In the genomic region with DNA sequence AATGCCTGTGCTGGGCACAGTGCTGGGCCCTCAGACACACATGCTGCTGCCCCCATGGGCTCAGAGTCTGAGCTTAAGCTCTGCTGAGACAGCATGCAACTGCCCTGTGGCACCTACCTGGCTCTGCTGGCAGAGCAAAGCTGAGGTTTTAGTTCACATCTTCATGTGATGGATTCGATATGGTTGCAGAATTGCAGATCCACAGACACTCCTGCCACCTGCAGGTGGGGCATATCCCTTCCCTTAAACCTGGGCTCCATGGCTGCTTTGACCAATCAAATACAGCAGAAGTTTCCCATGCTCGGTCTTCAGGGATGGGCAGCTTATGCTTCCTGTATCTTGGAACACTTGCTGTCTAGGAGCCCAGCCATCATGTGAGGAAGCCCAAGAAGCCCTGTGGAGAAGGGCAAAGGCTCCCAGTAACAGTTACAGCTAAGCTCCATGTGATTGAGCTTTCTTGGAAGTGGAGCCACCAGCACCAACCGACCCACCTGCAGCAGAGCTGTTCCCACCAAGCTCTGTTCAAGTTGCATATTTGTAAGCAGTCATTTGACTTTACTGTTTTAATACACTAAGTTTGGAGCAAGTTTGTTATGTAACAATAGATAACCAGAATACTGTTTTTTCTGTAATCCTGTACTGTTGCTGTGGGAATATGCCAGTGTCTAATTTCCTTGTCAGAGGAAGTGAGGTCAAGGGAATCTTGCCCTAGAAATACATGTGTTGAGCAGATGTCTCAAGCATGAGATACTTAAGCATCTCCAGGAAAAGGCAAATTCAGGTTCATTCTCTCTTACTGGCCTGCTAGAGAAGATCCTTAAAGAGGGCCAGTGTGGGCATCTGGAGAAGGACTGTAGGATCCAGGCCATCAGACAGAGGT, we compare ENCODE assay signal across 9 cellular contexts.
DNase-seq lines count a peak whose midpoint lies in the region; ATAC-seq and TF ChIP-seq lines count a peak whose summit lies in the region.
"Had no signal": no experiment of that assay in that cellular context is flagged by ENCODE, and none has a peak within 500 bp of the region (broad histone marks: within the 10 kb centered on the region; RNA-seq: fewer than 3 reads in every experiment).

No MANE protein-coding gene starts in this region.

- peak; percentile 49 for DNase-seq in D341Med (ENCODE audit: low spot score)
- DNase-seq in RPMI8226 = peak; percentile 83
- DNase-seq in iPS-NIHi11 (ENCODE audit: low spot score) = peak; percentile 36
- DNase-seq in NCI-H1694 (lab: John Stamatoyannopoulos, UW) = no peak
- DNase-seq in G401 (ENCODE audit: low spot score) = no peak
- DNase-seq: OCI-M1 had no signal

- in situ Hi-C loops in G401 (cut with HindIII; ENCODE audit: low sequenced_read_pairs) = no loop called here

- 0 out of 2 replicates have a peak, but pooled peaks have one; percentile 16 for TF ChIP-seq CTCF in GM12875 (IDR thresholded peaks at IDR 0.05; ENCODE audit: borderline replicate concordance, insufficient read depth, low read depth, low read length)

- ATAC-seq in HG02763 (IDR thresholded peaks at IDR 0.05; ENCODE audit: unreplicated experiment) = no peak
- ATAC-seq in HG02610 (IDR thresholded peaks at IDR 0.05; ENCODE audit: unreplicated experiment) = no peak

- H3K4me3 ChIP-seq in GM12875 (ENCODE audit: low read depth, low read length) = no peak overlapping the region

Comparison
In these comparisons a context has a peak if more than half of its experiments do, and no peak if none do; other contexts are left out.
1. DNase-seq: peak in D341Med (single experiment), RPMI8226 (single experiment) and iPS-NIHi11 (single experiment); none in NCI-H1694 (single experiment) and G401 (single experiment).